16 cellular contexts compared by ENCODE assay signal in genomic region chr9:93963969-93964368, GRCh38. TPM values are rescaled to one million over a fixed set of nuclear protein-coding genes. Genes with fewer than 3 reads are reported as not detected.
DNase-seq lines count a peak whose midpoint lies in the region; ATAC-seq, FAIRE-seq and TF ChIP-seq lines count a peak whose summit lies in the region.
"Had no signal": no experiment of that assay in that cellular context is flagged by ENCODE, and none has a peak within 500 bp of the region (broad histone marks: within the 10 kb centered on the region; RNA-seq: fewer than 3 reads in every experiment).

No MANE protein-coding gene starts in this region.

- H3K36me3 ChIP-seq in colonic mucosa, result no peaks in the 10 kb centered on the region
- H3K36me3 ChIP-seq in MM.1S (replicated peaks; ENCODE audit: insufficient read depth, low read length), result no peaks in the 10 kb centered on the region
- H3K36me3 ChIP-seq: SJSA1 had no signal

- H3K9me3 ChIP-seq in colonic mucosa (no peaks in the 10 kb centered on the region), MM.1S (replicated peaks; ENCODE audit: insufficient read depth, low read length) (no peaks in the 10 kb centered on the region)
- H3K9me3 ChIP-seq: SJSA1 had no signal

- H3F3A ChIP-seq in MM.1S (ENCODE audit: insufficient read depth, low read length), result no peaks in the 10 kb centered on the region

- intact Hi-C loops in colonic mucosa (cut with DNase I) (loop anchor here (2.0 to 5.0 kb wide), 2 partner anchors 132 to 281 kb away; no protein-coding TSS in a partner anchor), posterior vena cava (cut with DNase I) (loop anchor here (2.0 to 10.0 kb wide), 4 partner anchors 139 to 389 kb away; partner anchors contain the start of gene PHF2 (in 1 of the 2))

- FAIRE-seq in frontal cortex (lab: Jason Lieb, UNC), result no peak

- no peak for ATAC-seq in GM18511 (IDR thresholded peaks at IDR 0.05; ENCODE audit: unreplicated experiment)

- H3K4me3 ChIP-seq in colonic mucosa, result no peak overlapping the region
- no peak overlapping the region for H3K4me3 ChIP-seq in MM.1S (ENCODE audit: low read length)
- H3K4me3 ChIP-seq: SJSA1 had no signal

- H3K27me3 ChIP-seq in colonic mucosa, result peaks cover 28% of the 10 kb centered on the region
- peaks cover 18% of the 10 kb centered on the region for H3K27me3 ChIP-seq in MM.1S (replicated peaks; ENCODE audit: insufficient read depth, low read length)
- H3K27me3 ChIP-seq: SJSA1 had no signal

- H3K79me2 ChIP-seq in MM.1S (ENCODE audit: low read length), result no peaks in the 10 kb centered on the region

- H4K20me1 ChIP-seq in MM.1S (ENCODE audit: insufficient read depth, low read length), result no peaks in the 10 kb centered on the region

- H3K9me2 ChIP-seq in MM.1S (replicated peaks; ENCODE audit: insufficient read depth, low read length), result no peaks in the 10 kb centered on the region

- H3K4me1 ChIP-seq in colonic mucosa (peaks cover 15% of the 10 kb centered on the region), MM.1S (ENCODE audit: low read length) (no peaks in the 10 kb centered on the region)

- H3K27ac ChIP-seq in colonic mucosa, result no peak overlapping the region
- H3K27ac ChIP-seq in MM.1S (ENCODE audit: low read length), result no peak overlapping the region
- H3K27ac ChIP-seq: C4-2B, RWPE1, SJSA1 had no signal

- H3K4me2 ChIP-seq in MM.1S (ENCODE audit: low read depth, low read length), result no peak overlapping the region

- H3K9ac ChIP-seq in colonic mucosa (ENCODE audit: low read depth in 2 of 2, low read length in 2 of 2) (no peak overlapping the region), MM.1S (ENCODE audit: low read length) (no peak overlapping the region)

- DNase-seq in NCI-H146 (lab: John Stamatoyannopoulos, UW) (peak; percentile 18), NCI-H146 treated with DMSO at 0.1 percent for 48 hours (lab: John Stamatoyannopoulos, UW; ENCODE audit: unreplicated experiment) (no peak), GM20000 (ENCODE audit: low spot score) (peak; percentile 4), colonic mucosa (peak; percentile 3), posterior vena cava (ENCODE audit: low spot score) (peak; percentile 52), frontal cortex (ENCODE audit: low spot score in 2 of 2) (no peak), MM.1S (no peak)
- DNase-seq: 8988T, DMS153, EL, Karpas-422, NCI-H1694 had no signal

- TF ChIP-seq CTCF in GM20000 (IDR thresholded peaks at IDR 0.05; ENCODE audit: extremely low read depth, missing control alignments) (no peak), colonic mucosa (IDR thresholded peaks at IDR 0.05) (no peak), MM.1S (IDR thresholded peaks at IDR 0.05; ENCODE audit: low read length) (no peak)

- no peak overlapping the region for H2AFZ ChIP-seq in MM.1S (ENCODE audit: low read length)

RNA-seq across cellular contexts. Expression of gene BARX1, which starts 8.8 kb away (rescaled TPM):
- not detected for total RNA-seq in colonic mucosa
- not detected for total RNA-seq in posterior vena cava
- total RNA-seq in frontal cortex, result not detected
- total RNA-seq: SJSA1 had no signal

Comparison
In these comparisons a context has a peak if more than half of its experiments do, and no peak if none do; other contexts are left out.
1. DNase-seq: peak in NCI-H146 (single experiment), GM20000 (single experiment), colonic mucosa (single experiment) and posterior vena cava (single experiment); none in NCI-H146 treated with DMSO at 0.1 percent for 48 hours (single experiment), frontal cortex (0 of 2) and MM.1S (single experiment).